ENCODE assay signal across 9 cellular contexts in genomic region chr7:17474724-17475344, GRCh38.
A peak's percentile ranks its signal among the peaks of the same experiment; 100 is the strongest.
DNase-seq lines count a peak whose midpoint lies in the region; ATAC-seq and TF ChIP-seq lines count a peak whose summit lies in the region.
"Had no signal": no experiment of that assay in that cellular context is flagged by ENCODE, and none has a peak within 500 bp of the region (broad histone marks: within the 10 kb centered on the region; RNA-seq: fewer than 3 reads in every experiment).

No MANE protein-coding gene starts in this region.

- no peak overlapping the region for H3K27ac ChIP-seq in 22Rv1

- ATAC-seq in GM21737 (IDR thresholded peaks at IDR 0.05; ENCODE audit: unreplicated experiment) (no peak), GM21528 (IDR thresholded peaks at IDR 0.05; ENCODE audit: low FRiP score, unreplicated experiment) (no peak), GM21619 (IDR thresholded peaks at IDR 0.05; ENCODE audit: unreplicated experiment) (no peak), GM19397 (IDR thresholded peaks at IDR 0.05; ENCODE audit: unreplicated experiment) (no peak)

- TF ChIP-seq CTCF in 22Rv1 (IDR thresholded peaks at IDR 0.05), result peak; percentile 54
- peak; percentile 24 for TF ChIP-seq CTCF in GM13977 (IDR thresholded peaks at IDR 0.05; ENCODE audit: extremely low read depth, insufficient read depth, missing control alignments)
- peak; percentile 39 for TF ChIP-seq CTCF in epithelial cell of proximal tubule (conservative IDR thresholded peaks at IDR 0.05; ENCODE audit: low read depth, low read length)

- DNase-seq in GM13977 (ENCODE audit: low spot score) (no peak), OCI-M1 (lab: John Stamatoyannopoulos, UW) (peak; percentile 55), epithelial cell of proximal tubule (ENCODE audit: low read depth) (no peak)

- in situ Hi-C loops in GM13977 (cut with MboI; ENCODE audit: low pct_unique_long_range_greater_than_20kb, low sequenced_read_pairs, unreplicated experiment), result no loop called here

- H3K4me3 ChIP-seq in epithelial cell of proximal tubule (ENCODE audit: low read depth, low read length), result no peak overlapping the region
- H3K4me3 ChIP-seq: lung had no signal
